In genomic region chr15:33021806-33022389, GRCh38 we compare ENCODE assay signal across 8 cellular contexts.
DNase-seq lines count a peak whose midpoint lies in the region; ATAC-seq and TF ChIP-seq lines count a peak whose summit lies in the region.

No MANE protein-coding gene starts in this region.

- H3K4ac ChIP-seq in IMR-90 (ENCODE audit: low read depth, low read length) = no peak overlapping the region; the same call in 1 of the 2 replicates

- in situ Hi-C loops in IMR-90 (cut with MboI; ENCODE audit: low sequenced_read_pairs) = no loop called here

- peaks cover 45% of the 10 kb centered on the region; the same call in 1 of the 2 replicates for H4K20me1 ChIP-seq in IMR-90 (ENCODE audit: insufficient read depth, low read length)

- intact Hi-C loops in IMR-90 (cut with micrococcal nuclease) = loop anchor here (1.0 to 5.0 kb wide), 2 partner anchors 65 to 110 kb away; no protein-coding TSS in a partner anchor

- peak overlapping the region; percentile 16; the same call in 1 of the 2 replicates for H2BK20ac ChIP-seq in IMR-90 (ENCODE audit: low read depth, low read length)

- H3K9me3 ChIP-seq in IMR-90 (ENCODE audit: control insufficient read depth, insufficient read depth, low read length) = no peaks in the 10 kb centered on the region

- H3K23ac ChIP-seq in IMR-90 (ENCODE audit: low read depth, low read length) = no peak overlapping the region

- H3K56ac ChIP-seq in IMR-90 (ENCODE audit: extremely low read depth, insufficient read depth, low read length) = no peak overlapping the region

- TF ChIP-seq RAD21 in IMR-90 (IDR thresholded peaks at IDR 0.05; ENCODE audit: low read length) = peak; percentile 75

- peak overlapping the region; percentile 65 for H2BK5ac ChIP-seq in IMR-90 (ENCODE audit: low read depth, low read length, poor library complexity, severe bottlenecking)

- H2AK5ac ChIP-seq in IMR-90 (ENCODE audit: low read depth, low read length) = peak overlapping the region; percentile 70; the same call in 1 of the 2 replicates

- peak overlapping the region; percentile 48; the same call in 1 of the 2 replicates for H3K18ac ChIP-seq in IMR-90 (ENCODE audit: low read depth, low read length)

- 0 out of 2 replicates have a peak overlapping the region, but pooled peaks have one; percentile 43 for H4K91ac ChIP-seq in IMR-90 (ENCODE audit: insufficient read depth, low read depth, low read length)

- H2AK9ac ChIP-seq in IMR-90 (replicated peaks; ENCODE audit: low read depth, low read length, poor library complexity) = no peak overlapping the region

- dilution Hi-C loops in IMR-90 (cut with HindIII; ENCODE audit: low sequenced_read_pairs, unreplicated experiment) = no loop called here

- no peak overlapping the region for H3K27ac Mint-ChIP-seq in neural crest cell (ENCODE audit: unreplicated experiment)

- 0 out of 2 replicates have a peak overlapping the region, but pooled peaks have one; percentile 48 for H3K9ac ChIP-seq in IMR-90 (ENCODE audit: low read depth, low read length)

- no peaks in the 10 kb centered on the region for H3K36me3 Mint-ChIP-seq in neural crest cell (ENCODE audit: low read depth)

- DNase-seq in DMS114 treated with DMSO at 0.1 percent for 48 hours (lab: John Stamatoyannopoulos, UW; ENCODE audit: unreplicated experiment) (peak; percentile 36), IMR-90 (peak; percentile 75), SHP77 treated with DMSO at 0.1 percent for 48 hours (lab: John Stamatoyannopoulos, UW) (peak; percentile 60), neural crest cell (ENCODE audit: low read depth, low spot score) (no peak)
- no peak for DNase-seq in activated CD4-positive, CD25-positive, alpha-beta regulatory T cell (lab: John Stamatoyannopoulos, UW)

- no peaks in the 10 kb centered on the region for H3K9me1 ChIP-seq in IMR-90 (ENCODE audit: insufficient read depth, low read length)

- CTCF ChIA-PET in IMR-90 (lab: Yijun Ruan, JAX) = interaction anchor here (1.7 kb wide), 1 partner anchor 110 kb away, joined by 7 read pairs; no protein-coding TSS in a partner anchor

- POLR2A ChIA-PET in IMR-90 (lab: Charles Lee; ENCODE audit: unreplicated experiment) = no interaction called here

- 0 out of 2 replicates have a peak overlapping the region, but pooled peaks have one; percentile 56 for H2BK120ac ChIP-seq in IMR-90 (ENCODE audit: low read depth, low read length)

- H4K5ac ChIP-seq in IMR-90 (ENCODE audit: low read depth, low read length) = peak overlapping the region; percentile 45; the same call in 1 of the 2 replicates

- no peak overlapping the region for H3K14ac ChIP-seq in IMR-90 (replicated peaks; ENCODE audit: low read depth, low read length)

- H3K79me1 ChIP-seq in IMR-90 (ENCODE audit: low read depth in 1 of 2, low read length in 2 of 2) = peaks cover 9 to 50% of the 10 kb centered on the region in 2 experiments; a peak in 3 of 4 replicates

- no peak overlapping the region for H3K4me3 Mint-ChIP-seq in neural crest cell

- peaks cover 4% of the 10 kb centered on the region; the same call in 1 of the 2 replicates for H3K36me3 ChIP-seq in IMR-90 (ENCODE audit: control insufficient read depth, insufficient read depth, low read length)

- no peak overlapping the region for H3K4me3 ChIP-seq in IMR-90 (ENCODE audit: insufficient read depth, low read depth, low read length)

- peaks cover 12% of the 10 kb centered on the region for H3K4me1 ChIP-seq in IMR-90 (ENCODE audit: control insufficient read depth, insufficient read depth, low read length)

- no peaks in the 10 kb centered on the region for H3K27me3 ChIP-seq in IMR-90 (ENCODE audit: control insufficient read depth, insufficient read depth, low read length)

- H3K27me3 Mint-ChIP-seq in neural crest cell (ENCODE audit: low read depth) = no peaks in the 10 kb centered on the region

- H3K27ac ChIP-seq in IMR-90 (ENCODE audit: insufficient read depth, low read length) = peak overlapping the region; percentile 55; the same call in 1 of the 2 replicates

- H2AFZ ChIP-seq in IMR-90 (replicated peaks; ENCODE audit: low read length, poor library complexity) = no peak overlapping the region

- WGBS in IMR-90 (ENCODE audit: extremely low coverage in 2 of 2, insufficient read length in 1 of 2), 2 experiments = 17% methylated on average over 1 of the region's 4 CpGs; no CpG with 5 or more reads in 1 of the 2 experiments

- ATAC-seq in IMR-90 (ENCODE audit: low read depth) = peak; percentile 77
- ATAC-seq in esophagus mucosa = peak; percentile 60
- ATAC-seq in GM21576 (IDR thresholded peaks at IDR 0.05; ENCODE audit: unreplicated experiment) = no peak
- no peak for ATAC-seq in HG03196 (IDR thresholded peaks at IDR 0.05; ENCODE audit: unreplicated experiment)

- H3K9me3 Mint-ChIP-seq in neural crest cell = no peaks in the 10 kb centered on the region

- no peak overlapping the region; the same call in 2 of the 3 replicates for H2BK15ac ChIP-seq in IMR-90 (ENCODE audit: low read depth, low read length)

- no peak for TF ChIP-seq POLR2A in IMR-90 (IDR thresholded peaks at IDR 0.05; ENCODE audit: low read depth, low read length)

- H4K8ac ChIP-seq in IMR-90 (ENCODE audit: low read depth in 2 of 2, low read length in 2 of 2) = peak overlapping the region in 1 of 2 experiments; percentile 53; a peak in 1 of 4 replicates

- BruUV-seq in IMR-90 (replicated peaks; lab: Mats Ljungman, UMichigan) = no TSS peak

- TF ChIP-seq CTCF in IMR-90 (conservative IDR thresholded peaks at IDR 0.05; ENCODE audit: low read depth, low read length) (peak; percentile 66), neural crest cell (conservative IDR thresholded peaks at IDR 0.05) (peak; percentile 85)

- peak overlapping the region; percentile 52; the same call in 1 of the 2 replicates for H3K4me2 ChIP-seq in IMR-90 (ENCODE audit: low read depth, low read length)

- H3K4me1 Mint-ChIP-seq in neural crest cell = peaks cover 7% of the 10 kb centered on the region

TF ChIP-seq in IMR-90, 13 proteins besides CTCF, POLR2A, EP300 and RAD21:
- TF ChIP-seq MAZ (IDR thresholded peaks at IDR 0.05; ENCODE audit: borderline replicate concordance, low read depth, low read length) = no peak
- peak; percentile 64 for TF ChIP-seq SMC3 (IDR thresholded peaks at IDR 0.05; ENCODE audit: low read depth, low read length)
TF ChIP-seq in IMR-90: peak in this region for 1.

Comparison
In these comparisons a context has a peak if more than half of its experiments do, and no peak if none do; other contexts are left out.
1. DNase-seq: peak in DMS114 treated with DMSO at 0.1 percent for 48 hours (single experiment), IMR-90 (single experiment) and SHP77 treated with DMSO at 0.1 percent for 48 hours (single experiment); none in neural crest cell (single experiment) and activated CD4-positive, CD25-positive, alpha-beta regulatory T cell (0 of 4).
2. ATAC-seq: peak in IMR-90 (single experiment) and esophagus mucosa (single experiment); none in GM21576 (single experiment) and HG03196 (single experiment).